In the genomic region with DNA sequence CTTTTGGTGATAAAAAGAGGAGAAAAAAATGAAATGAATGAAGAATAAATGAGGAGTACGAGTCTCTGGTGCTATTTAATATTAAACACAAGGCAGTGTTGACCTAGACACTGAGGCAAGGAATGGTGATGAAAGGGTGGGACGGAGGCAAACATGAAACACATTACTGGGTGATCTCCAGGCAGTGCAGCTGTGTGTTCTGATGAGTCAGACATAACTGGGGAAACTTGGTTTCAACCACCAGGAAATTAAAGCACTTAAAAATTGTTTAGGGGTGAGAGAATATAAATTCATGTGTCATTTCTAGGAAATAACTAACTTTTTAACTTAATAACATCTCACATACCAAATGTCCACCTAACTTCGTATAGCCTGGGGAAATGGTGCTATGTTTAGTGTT, we compare ENCODE assay signal across 12 cellular contexts. TPM values are rescaled to one million over a fixed set of nuclear protein-coding genes. Genes with fewer than 3 reads are reported as not detected.
DNase-seq lines count a peak whose midpoint lies in the region; TF ChIP-seq lines count a peak whose summit lies in the region.
"Had no signal": no experiment of that assay in that cellular context is flagged by ENCODE, and none has a peak within 500 bp of the region (broad histone marks: within the 10 kb centered on the region; RNA-seq: fewer than 3 reads in every experiment).

No MANE protein-coding gene starts in this region.

- peak overlapping the region; percentile 43 for H3K4me2 ChIP-seq in smooth muscle cell

- H3K36me3 ChIP-seq in smooth muscle cell (ENCODE audit: low read depth) = no peaks in the 10 kb centered on the region
- H3K36me3 ChIP-seq: thoracic aorta had no signal

- no peaks in the 10 kb centered on the region for H3K27me3 ChIP-seq in smooth muscle cell (ENCODE audit: low read depth)

- no peak overlapping the region for H3K9ac ChIP-seq in smooth muscle cell (ENCODE audit: low read depth)

- no peak overlapping the region for H3K27ac ChIP-seq in smooth muscle cell (ENCODE audit: low read depth)
- H3K27ac ChIP-seq: thoracic aorta had no signal

- peak; percentile 83 for DNase-seq in HCEC 1CT
- peak; percentile 86 for DNase-seq in RPMI7951 (ENCODE audit: low read depth)
- DNase-seq in fibroblast of pulmonary artery (ENCODE audit: low read depth) = peak; percentile 81
- no peak for DNase-seq in smooth muscle cell (lab: John Stamatoyannopoulos, UW; ENCODE audit: unreplicated experiment)
- no peak for DNase-seq in retina
- DNase-seq in DMS79 treated with DMSO at 0.1 percent for 48 hours (lab: John Stamatoyannopoulos, UW) = no peak
- DNase-seq in stimulated activated CD4-positive, alpha-beta T cell treated with anti-CD3 and anti-CD28 coated beads, Interleukin-12 subunit alpha, Interleukin-12 subunit beta, amount 100 ng/mL, for 4 hours = no peak
- DNase-seq: activated CD4-positive, alpha-beta T cell treated with anti-CD3 and anti-CD28 coated beads for 36 hours; activated naive CD4-positive, alpha-beta T cell treated with anti-CD3 and anti-CD28 coated beads, Interleukin-2, amount 50 U/mL, for 16 hours; foreskin melanocyte; NCI-H1417 had no signal

- H3K9me3 ChIP-seq in smooth muscle cell (replicated peaks; ENCODE audit: low read depth) = no peaks in the 10 kb centered on the region
- H3K9me3 ChIP-seq: thoracic aorta had no signal

- TF ChIP-seq CTCF in fibroblast of pulmonary artery (IDR thresholded peaks at IDR 0.05; ENCODE audit: low read length, missing control alignments) = no peak
- no peak for TF ChIP-seq CTCF in smooth muscle cell (IDR thresholded peaks at IDR 0.05; ENCODE audit: borderline replicate concordance, insufficient read depth, poor library complexity, severe bottlenecking)

- WGBS in smooth muscle cell (ENCODE audit: low lambda C conversion rate) = 48% methylated on average over 3 of the region's 3 CpGs

- H3K79me2 ChIP-seq in smooth muscle cell (ENCODE audit: low read depth) = no peaks in the 10 kb centered on the region

- no peaks in the 10 kb centered on the region for H3F3A ChIP-seq in smooth muscle cell (ENCODE audit: low read depth)

- H4K20me1 ChIP-seq in smooth muscle cell (ENCODE audit: low read depth) = no peaks in the 10 kb centered on the region

- no peak overlapping the region for H2AFZ ChIP-seq in smooth muscle cell (ENCODE audit: low read depth)

- H3K4me1 ChIP-seq in smooth muscle cell (ENCODE audit: low read depth) = no peaks in the 10 kb centered on the region

- H3K4me3 ChIP-seq in fibroblast of pulmonary artery (replicated peaks; ENCODE audit: low read depth, low read length) (no peak overlapping the region), smooth muscle cell (no peak overlapping the region)
- H3K4me3 ChIP-seq: thoracic aorta had no signal

RNA-seq across cellular contexts. Expression of gene CXCL6, which starts 19.7 kb away (rescaled TPM):
- not detected in 2 replicates for total RNA-seq in RPMI7951 (2014; rRNA removed; shearing (Covaris generic))
- total RNA-seq in smooth muscle cell = 24.1 and 31.7 TPM in 2 replicates
- polyA plus RNA-seq in smooth muscle cell = 24.4 and 30.6 TPM in 2 replicates
- total RNA-seq: activated CD4-positive, alpha-beta T cell treated with anti-CD3 and anti-CD28 coated beads for 36 hours; thoracic aorta had no signal

RNA-seq across cellular contexts. Expression of gene PF4V1, which starts 36.3 kb away (rescaled TPM):
- 0.72 TPM in 1 of 2 replicates, not detected in the other for total RNA-seq in RPMI7951 (2014; rRNA removed; shearing (Covaris generic))
- total RNA-seq in smooth muscle cell = not detected in 2 replicates
- 0.35 TPM in 1 of 2 replicates, not detected in the other for polyA plus RNA-seq in smooth muscle cell
- total RNA-seq: activated CD4-positive, alpha-beta T cell treated with anti-CD3 and anti-CD28 coated beads for 36 hours; thoracic aorta had no signal

RNA-seq across cellular contexts. Expression of gene CXCL1, which starts 52.4 kb away (rescaled TPM):
- total RNA-seq in RPMI7951 (2014; rRNA removed; shearing (Covaris generic)) = 21.0 and 24.3 TPM in 2 replicates
- total RNA-seq in smooth muscle cell = 6.4 and 20.9 TPM in 2 replicates
- 23.2 and 39.7 TPM in 2 replicates for polyA plus RNA-seq in smooth muscle cell
- total RNA-seq: activated CD4-positive, alpha-beta T cell treated with anti-CD3 and anti-CD28 coated beads for 36 hours had no signal

Comparison
In these comparisons a context has a peak if more than half of its experiments do, and no peak if none do; other contexts are left out.
1. DNase-seq: peak in HCEC 1CT (single experiment), RPMI7951 (single experiment) and fibroblast of pulmonary artery (single experiment); none in smooth muscle cell (single experiment), retina (single experiment), DMS79 treated with DMSO at 0.1 percent for 48 hours (single experiment) and stimulated activated CD4-positive, alpha-beta T cell treated with anti-CD3 and anti-CD28 coated beads, Interleukin-12 subunit alpha, Interleukin-12 subunit beta, amount 100 ng/mL, for 4 hours (single experiment).
2. RNA of gene CXCL6, which starts 19.7 kb away (total RNA-seq): 24.1 to 31.7 TPM in smooth muscle cell; not detected in RPMI7951; every median in the first group is over 10 times any median in the second.